Comparison of ENCODE assay signal across 31 cellular contexts in the genomic region with DNA sequence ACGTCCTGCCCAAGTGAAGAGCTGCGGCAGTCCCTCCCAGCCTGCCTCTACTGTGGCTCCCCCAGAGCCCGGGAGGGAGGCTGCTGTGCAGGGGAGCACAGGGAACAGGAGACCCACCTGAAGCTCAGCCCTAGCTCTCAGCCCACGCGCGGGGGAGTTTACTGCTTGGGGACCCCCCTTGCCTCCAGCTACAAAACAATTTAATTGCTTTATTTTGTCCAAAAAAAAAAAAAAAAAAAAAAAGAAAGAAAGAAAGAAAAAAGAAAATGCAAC.
"Had no signal": no experiment of that assay in that cellular context is flagged by ENCODE, and none has a peak within 500 bp of the region (broad histone marks: within the 10 kb centered on the region; RNA-seq: fewer than 3 reads in every experiment).

No MANE protein-coding gene starts in this region.

- H3K27me3 ChIP-seq: ascending aorta, brain microvascular endothelial cell, esophagus squamous epithelium, gastroesophageal sphincter had no signal

- H3K27ac ChIP-seq: ascending aorta, brain microvascular endothelial cell, epithelial cell of prostate, esophagus squamous epithelium, gastroesophageal sphincter, WERI-Rb-1 had no signal

- H3K4me3 ChIP-seq: adrenal gland, ascending aorta, esophagus squamous epithelium, gastroesophageal sphincter had no signal

- H3K36me3 Mint-ChIP-seq: activated naive CD4-positive, alpha-beta T cell treated with anti-CD3 and anti-CD28 coated beads, Interleukin-2, amount 50 U/mL, for 24 hours; activated naive CD8-positive, alpha-beta T cell treated with anti-CD3 and anti-CD28 coated beads for 36 hours had no signal

- H3K4me1 ChIP-seq: ascending aorta, esophagus squamous epithelium, gastroesophageal sphincter had no signal

- H3K36me3 ChIP-seq: adrenal gland, ascending aorta, brain microvascular endothelial cell, esophagus squamous epithelium, gastroesophageal sphincter, WERI-Rb-1 had no signal

- H3K4me3 Mint-ChIP-seq: activated B cell treated with CpG ODN at 0.5 μM for 24 hours; activated CD8-positive, alpha-beta T cell treated with anti-CD3 and anti-CD28 coated beads for 36 hours; activated naive CD4-positive, alpha-beta T cell treated with anti-CD3 and anti-CD28 coated beads, Interleukin-2, amount 50 U/mL, for 24 hours; activated naive CD8-positive, alpha-beta T cell treated with anti-CD3 and anti-CD28 coated beads for 36 hours; activated naive CD8-positive, alpha-beta T cell treated with anti-CD3 and anti-CD28 coated beads, Interleukin-2, amount 50 U/mL, for 24 hours; activated T-cell treated with anti-CD3 and anti-CD28 coated beads, Interleukin-2, amount 50 U/mL, for 4 hours; activated T-helper 17 cell treated with anti-CD3 and anti-CD28 coated beads, Interleukin-2, amount 50 U/mL, for 72 hours; T-helper 17 cell; T-helper 2 cell treated with Interferon-gamma antibody and Interleukin-4, amounts not matched to agents 5 μg/mL and 100 μg/mL, for 36 hours had no signal

- ATAC-seq: activated CD4-positive, CD25-positive, alpha-beta regulatory T cell treated with anti-CD3 and anti-CD28 coated beads, Interleukin-2, amount 50 U/mL, for 24 hours; activated CD8-positive, alpha-beta T cell treated with anti-CD3 and anti-CD28 coated beads for 36 hours; activated naive CD8-positive, alpha-beta T cell treated with anti-CD3 and anti-CD28 coated beads, Interleukin-2, amount 50 U/mL, for 24 hours; activated T-cell treated with anti-CD3 and anti-CD28 coated beads, Interleukin-2, amount 50 U/mL, for 4 hours; activated T-helper 17 cell treated with anti-CD3 and anti-CD28 coated beads, Interleukin-2, amount 50 U/mL, for 72 hours; gastroesophageal sphincter; T-helper 17 cell had no signal

- H3K27ac Mint-ChIP-seq: activated B cell treated with CpG ODN at 0.5 μM for 24 hours; activated CD8-positive, alpha-beta T cell treated with anti-CD3 and anti-CD28 coated beads for 36 hours; activated naive CD4-positive, alpha-beta T cell treated with anti-CD3 and anti-CD28 coated beads, Interleukin-2, amount 50 U/mL, for 24 hours; activated naive CD8-positive, alpha-beta T cell treated with anti-CD3 and anti-CD28 coated beads for 36 hours; activated naive CD8-positive, alpha-beta T cell treated with anti-CD3 and anti-CD28 coated beads, Interleukin-2, amount 50 U/mL, for 24 hours; activated T-helper 17 cell treated with anti-CD3 and anti-CD28 coated beads, Interleukin-2, amount 50 U/mL, for 72 hours; T-helper 17 cell; T-helper 2 cell treated with Interferon-gamma antibody and Interleukin-4, amounts not matched to agents 5 μg/mL and 100 μg/mL, for 36 hours had no signal

- H3K4me1 Mint-ChIP-seq: activated B cell treated with CpG ODN at 0.5 μM for 24 hours; activated naive CD4-positive, alpha-beta T cell treated with anti-CD3 and anti-CD28 coated beads, Interleukin-2, amount 50 U/mL, for 24 hours; activated naive CD8-positive, alpha-beta T cell treated with anti-CD3 and anti-CD28 coated beads for 36 hours; activated naive CD8-positive, alpha-beta T cell treated with anti-CD3 and anti-CD28 coated beads, Interleukin-2, amount 50 U/mL, for 24 hours; activated T-helper 17 cell treated with anti-CD3 and anti-CD28 coated beads, Interleukin-2, amount 50 U/mL, for 72 hours; T-helper 17 cell had no signal

- H3K9me3 Mint-ChIP-seq: activated B cell treated with CpG ODN at 0.5 μM for 24 hours; activated CD8-positive, alpha-beta T cell treated with anti-CD3 and anti-CD28 coated beads for 36 hours; activated naive CD4-positive, alpha-beta T cell treated with anti-CD3 and anti-CD28 coated beads, Interleukin-2, amount 50 U/mL, for 24 hours; activated naive CD8-positive, alpha-beta T cell treated with anti-CD3 and anti-CD28 coated beads for 36 hours; activated naive CD8-positive, alpha-beta T cell treated with anti-CD3 and anti-CD28 coated beads, Interleukin-2, amount 50 U/mL, for 24 hours; activated T-cell treated with anti-CD3 and anti-CD28 coated beads, Interleukin-2, amount 50 U/mL, for 4 hours; activated T-helper 17 cell treated with anti-CD3 and anti-CD28 coated beads, Interleukin-2, amount 50 U/mL, for 72 hours; T-helper 2 cell treated with Interferon-gamma antibody and Interleukin-4, amounts not matched to agents 5 μg/mL and 100 μg/mL, for 36 hours had no signal

- H3K9me3 ChIP-seq: adrenal gland, ascending aorta, esophagus squamous epithelium, gastroesophageal sphincter had no signal

- DNase-seq: activated B cell treated with CpG ODN at 0.5 μM for 24 hours; activated CD4-positive, alpha-beta T cell treated with anti-CD3 and anti-CD28 coated beads for 48 hours; activated CD4-positive, alpha-beta T cell treated with anti-CD3 and anti-CD28 coated beads, Interleukin-2, amount 50 U/mL, for 1 hour; activated CD4-positive, alpha-beta T cell treated with anti-CD3 and anti-CD28 coated beads, Interleukin-2, amount 50 U/mL, for 48 hours; activated CD8-positive, alpha-beta memory T cell treated with anti-CD3 and anti-CD28 coated beads for 24 hours; activated CD8-positive, alpha-beta T cell treated with anti-CD3 and anti-CD28 coated beads for 36 hours; activated effector memory CD4-positive, alpha-beta T cell treated with Interleukin-2 at 50 U/mL for 16 hours; activated gamma-delta T cell treated with Interleukin-2 at 50 U/mL for 16 hours; activated naive CD4-positive, alpha-beta T cell treated with Interleukin-2 at 50 U/mL for 16 hours; activated naive CD8-positive, alpha-beta T cell treated with anti-CD3 and anti-CD28 coated beads for 36 hours; activated naive CD8-positive, alpha-beta T cell treated with anti-CD3 and anti-CD28 coated beads, Interleukin-2, amount 50 U/mL, for 24 hours; activated T-cell treated with anti-CD3 and anti-CD28 coated beads, Interleukin-2, amount 50 U/mL, for 4 hours; adrenal gland; brain microvascular endothelial cell; cortex of kidney; dermis blood vessel endothelial cell; effector CD8-positive, alpha-beta T cell; esophagus squamous epithelium; foreskin melanocyte; SW 1271; T-helper 1 cell; T-helper 17 cell; T1000; WERI-Rb-1 had no signal
